In genomic region chr7:142859829-142860228, GRCh38 we compare ENCODE assay signal across 18 cellular contexts. TPM values are rescaled to one million over a fixed set of nuclear protein-coding genes. Genes with fewer than 3 reads are reported as not detected.
DNase-seq lines count a peak whose midpoint lies in the region; ATAC-seq and TF ChIP-seq lines count a peak whose summit lies in the region.
"Had no signal": no experiment of that assay in that cellular context is flagged by ENCODE, and none has a peak within 500 bp of the region (broad histone marks: within the 10 kb centered on the region; RNA-seq: fewer than 3 reads in every experiment).

No MANE protein-coding gene starts in this region.

- 0 out of 2 replicates have a peak, but pooled peaks cover 6% of the 10 kb centered on the region for H3K79me2 ChIP-seq in PC-3 (ENCODE audit: low read length)
- H3K79me2 ChIP-seq: hepatocyte had no signal

- POLR2A ChIA-PET in PC-3 (lab: Charles Lee; ENCODE audit: unreplicated experiment): interaction anchor here (0.6 kb wide), 1 partner anchor 28 kb away, joined by 3 read pairs; no protein-coding TSS in a partner anchor
- POLR2A ChIA-PET in CD8-positive, alpha-beta memory T cell (lab: Charles Lee): no interaction called here

- H3K4me3 Mint-ChIP-seq in CD8-positive, alpha-beta memory T cell: no peak overlapping the region

- peaks cover 5 to 20% (median 13%) of the 10 kb centered on the region in 3 donors for H3K4me1 Mint-ChIP-seq in CD8-positive, alpha-beta memory T cell

- H3K27ac ChIP-seq in PC-3 (ENCODE audit: low read length) (no peak overlapping the region), dorsolateral prefrontal cortex (peak overlapping the region in 47 of 59 donors; percentile 1 to 95 (median 49))
- no peak overlapping the region for H3K27ac ChIP-seq in CD8-positive, alpha-beta memory T cell (ENCODE audit: low read depth, low read length)
- H3K27ac ChIP-seq: C4-2B, hepatocyte had no signal

- TF ChIP-seq CTCF in PC-3 (conservative IDR thresholded peaks at IDR 0.05; ENCODE audit: low read depth, low read length) (no peak), dorsolateral prefrontal cortex (IDR thresholded peaks at IDR 0.05 in 54 of 56, conservative IDR thresholded peaks at IDR 0.05 in 2 of 56; ENCODE audit: low read depth in 1 of 56, partially characterized antibody in 56 of 56) (no peak)

- H3K9me2 ChIP-seq in PC-3 (replicated peaks; ENCODE audit: low read length): no peaks in the 10 kb centered on the region

- H3K4me3 ChIP-seq in PC-3 (ENCODE audit: low read length) (no peak overlapping the region), dorsolateral prefrontal cortex (peak overlapping the region in 28 of 59 donors; percentile 0 to 87 (median 17))
- no peak overlapping the region for H3K4me3 ChIP-seq in CD8-positive, alpha-beta memory T cell (ENCODE audit: low read length)
- H3K4me3 ChIP-seq: hepatocyte, lung had no signal

- H3F3A ChIP-seq in PC-3 (ENCODE audit: low read length, unreplicated experiment): no peaks in the 10 kb centered on the region

- H3K36me3 ChIP-seq in PC-3 (ENCODE audit: low read depth, low read length): peaks cover 4% of the 10 kb centered on the region
- H3K36me3 ChIP-seq in CD8-positive, alpha-beta memory T cell (ENCODE audit: insufficient read depth, low read length): no peaks in the 10 kb centered on the region

- no TSS peak for BruUV-seq in PC-3 (replicated peaks; lab: Mats Ljungman, UMichigan)

- peaks cover 16% of the 10 kb centered on the region for H3K4me1 ChIP-seq in PC-3 (ENCODE audit: insufficient read depth, low read length)
- H3K4me1 ChIP-seq in CD8-positive, alpha-beta memory T cell (ENCODE audit: insufficient read depth, low read length): peaks cover 16% of the 10 kb centered on the region

- H3K9ac ChIP-seq in PC-3 (ENCODE audit: low read length): no peak overlapping the region

- H3K9me3 ChIP-seq in PC-3 (ENCODE audit: low read length): no peaks in the 10 kb centered on the region
- no peaks in the 10 kb centered on the region for H3K9me3 ChIP-seq in CD8-positive, alpha-beta memory T cell (ENCODE audit: low read length)

- CTCF ChIA-PET in PC-3 (lab: Charles Lee): interaction anchor here (0.6 kb wide), 1 partner anchor 313 kb away, joined by 3 read pairs; no protein-coding TSS in a partner anchor
- CTCF ChIA-PET in CD8-positive, alpha-beta memory T cell (lab: Charles Lee): interaction anchor here (1.3 kb wide), 1 partner anchor 47 kb away, joined by 3 read pairs; no protein-coding TSS in a partner anchor

- H3K36me3 Mint-ChIP-seq in CD8-positive, alpha-beta memory T cell: peaks cover 0 to 33% (median 2%) of the 10 kb centered on the region in 3 donors
- H3K36me3 Mint-ChIP-seq: activated naive CD4-positive, alpha-beta T cell treated with anti-CD3 and anti-CD28 coated beads, Interleukin-2, amount 50 U/mL, for 72 hours had no signal

- H3K27me3 ChIP-seq in PC-3 (ENCODE audit: low read length) (no peaks in the 10 kb centered on the region), dorsolateral prefrontal cortex (no peaks in the 10 kb centered on the region)
- H3K27me3 ChIP-seq in CD8-positive, alpha-beta memory T cell (ENCODE audit: insufficient read depth, low read length, poor library complexity, severe bottlenecking): no peaks in the 10 kb centered on the region
- H3K27me3 ChIP-seq: hepatocyte had no signal

- no peak overlapping the region for H3K4me2 ChIP-seq in PC-3 (ENCODE audit: low read length)
- H3K4me2 ChIP-seq: hepatocyte had no signal

- no peaks in the 10 kb centered on the region for H3K27me3 Mint-ChIP-seq in CD8-positive, alpha-beta memory T cell

- intact Hi-C loops in PC-3 (cut with micrococcal nuclease): no loop called here
- intact Hi-C loops in dorsolateral prefrontal cortex (cut with DNase I): loop anchor here in 1 of 2 donors (5.0 kb wide), 1 partner anchor 147 kb away; no protein-coding TSS in a partner anchor

- DNase-seq in Daoy (ENCODE audit: low read depth): peak; percentile 82
- DNase-seq in PC-3: peak; percentile 85
- DNase-seq in dorsolateral prefrontal cortex: no peak
- peak; percentile 34 for DNase-seq in non-pigmented ciliary epithelial cell (ENCODE audit: low read depth)
- no peak for DNase-seq in CD8-positive, alpha-beta memory T cell
- no peak for DNase-seq in SIG-M5 treated with dmso at 0.1 percent for 504 hours (lab: John Stamatoyannopoulos, UW; ENCODE audit: unreplicated experiment)
- DNase-seq: activated CD8-positive, alpha-beta memory T cell treated with anti-CD3 and anti-CD28 coated beads for 24 hours; posterior cingulate gyrus; stimulated activated CD4-positive, alpha-beta T cell treated with anti-CD3 and anti-CD28 coated beads, Interleukin-4, amount 100 ng/mL, for 1 hour; stimulated activated naive CD4-positive, alpha-beta T cell treated with Interleukin-2 at 50 U/mL for 16 hours had no signal

- H3K9me3 Mint-ChIP-seq in CD8-positive, alpha-beta memory T cell: no peaks in the 10 kb centered on the region
- H3K9me3 Mint-ChIP-seq: activated naive CD4-positive, alpha-beta T cell treated with anti-CD3 and anti-CD28 coated beads, Interleukin-2, amount 50 U/mL, for 72 hours had no signal

- no peak overlapping the region for H3K27ac Mint-ChIP-seq in CD8-positive, alpha-beta memory T cell

- ATAC-seq in PC-3 (peak; percentile 60), GM18498 (IDR thresholded peaks at IDR 0.05; ENCODE audit: unreplicated experiment) (no peak), HG03565 (IDR thresholded peaks at IDR 0.05; ENCODE audit: unreplicated experiment) (no peak)
- ATAC-seq: activated naive CD4-positive, alpha-beta T cell treated with anti-CD3 and anti-CD28 coated beads, Interleukin-2, amount 50 U/mL, for 72 hours had no signal

- H2AFZ ChIP-seq in PC-3 (ENCODE audit: low read length): no peak overlapping the region
- H2AFZ ChIP-seq: hepatocyte had no signal

- H4K20me1 ChIP-seq in PC-3 (ENCODE audit: low read length): no peaks in the 10 kb centered on the region

RNA-seq across cellular contexts. Expression of gene EPHB6, which starts 5.0 kb away (rescaled TPM):
- 12.9 and 20.4 TPM in 2 replicates for total RNA-seq in Daoy (2014; rRNA removed; shearing (Covaris generic))
- 30.5 and 48.2 TPM in 2 replicates for total RNA-seq in PC-3 (2014; rRNA removed)
- 100 to 1,000 TPM in 119 of 120 experiments, 10 to 100 TPM in 1; 87.8 to 336 (median 232) TPM for total RNA-seq in dorsolateral prefrontal cortex
- total RNA-seq in CD8-positive, alpha-beta memory T cell: 1 to 10 TPM; 6.0 to 8.1 TPM
- polyA plus RNA-seq in CD8-positive, alpha-beta memory T cell: 13.7 TPM

RNA-seq across cellular contexts. Expression of gene TRPV6, which starts 25.7 kb away (rescaled TPM):
- not detected in 2 replicates for total RNA-seq in Daoy (2014; rRNA removed; shearing (Covaris generic))
- total RNA-seq in PC-3 (2014; rRNA removed): 0.63 and 1.4 TPM in 2 replicates
- total RNA-seq in dorsolateral prefrontal cortex: 1 to 10 TPM in 75 of 120 experiments, under 1 TPM in 41, not detected in 4; 0.15 to 6.3 (median 1.5) TPM
- total RNA-seq in CD8-positive, alpha-beta memory T cell: not detected
- polyA plus RNA-seq in CD8-positive, alpha-beta memory T cell: not detected
- total RNA-seq: dermis microvascular lymphatic vessel endothelial cell; T-helper 2 cell treated with Interferon-gamma antibody and Interleukin-4, amounts not matched to agents 100 ng/mL and 5 ng/mL, for 36 hours had no signal

Comparison
In these comparisons a context has a peak if more than half of its experiments do, and no peak if none do; other contexts are left out.
1. DNase-seq: peak in Daoy (single experiment), PC-3 (single experiment) and non-pigmented ciliary epithelial cell (single experiment); none in dorsolateral prefrontal cortex (0 of 10), CD8-positive, alpha-beta memory T cell (0 of 5) and SIG-M5 treated with dmso at 0.1 percent for 504 hours (single experiment).
2. H3K27ac ChIP-seq: peak in dorsolateral prefrontal cortex (47 of 59); none in PC-3 (single experiment) and CD8-positive, alpha-beta memory T cell (single experiment).